Comparison of ENCODE assay signal across 29 cellular contexts in genomic region chr6:98384334-98384733, GRCh38.
"Had no signal": no experiment of that assay in that cellular context is flagged by ENCODE, and none has a peak within 500 bp of the region (broad histone marks: within the 10 kb centered on the region; RNA-seq: fewer than 3 reads in every experiment).

No MANE protein-coding gene starts in this region.

- H3K36me3 ChIP-seq: colonic mucosa, gastrocnemius medialis, neutrophil, sigmoid colon, tibial nerve, WERI-Rb-1 had no signal

- H3K36me3 Mint-ChIP-seq: activated naive CD4-positive, alpha-beta T cell treated with anti-CD3 and anti-CD28 coated beads, Interleukin-2, amount 50 U/mL, for 24 hours; memory B cell; naive thymus-derived CD4-positive, alpha-beta T cell; stimulated activated naive B cell treated with anti-CD40 and anti-IgM and Interleukin-4, amounts not matched to agents 10 μg/mL and 1 μg/mL and 100 μg/mL, for 72 hours had no signal

- H3K4me1 ChIP-seq: colonic mucosa, gastrocnemius medialis, psoas muscle, sigmoid colon had no signal

- H3K4me3 ChIP-seq: colonic mucosa, gastrocnemius medialis, psoas muscle, sigmoid colon, tibial nerve had no signal

- H3K27ac ChIP-seq: colonic mucosa, gastrocnemius medialis, neutrophil, psoas muscle, sigmoid colon, tibial nerve, WERI-Rb-1 had no signal

- H3K9me3 ChIP-seq: colonic mucosa, gastrocnemius medialis, neutrophil, psoas muscle, sigmoid colon had no signal

- H3K4me3 Mint-ChIP-seq: activated CD4-positive, alpha-beta memory T cell treated with anti-CD3 and anti-CD28 coated beads, Interleukin-2, amount 10 ng/mL, durations not matched to agents 7 days and 5 days; activated CD4-positive, alpha-beta T cell treated with anti-CD3 and anti-CD28 coated beads, Interleukin-2, amount 10 ng/mL, durations not matched to agents 7 days and 5 days; activated naive CD4-positive, alpha-beta T cell treated with anti-CD3 and anti-CD28 coated beads, Interleukin-2, amount 50 U/mL, for 24 hours; activated naive CD8-positive, alpha-beta T cell treated with anti-CD3 and anti-CD28 coated beads, Interleukin-2, amount 50 U/mL, for 24 hours; activated T-cell treated with anti-CD3 and anti-CD28 coated beads, Interleukin-2, amount 50 U/mL, for 4 hours; activated T-helper 17 cell treated with anti-CD3 and anti-CD28 coated beads, Interleukin-2, amount 50 U/mL, for 72 hours; memory B cell; naive thymus-derived CD4-positive, alpha-beta T cell; stimulated activated naive B cell treated with anti-CD40 and anti-IgM and Interleukin-4, amounts not matched to agents 10 μg/mL and 1 μg/mL and 100 μg/mL, for 72 hours; T-helper 17 cell had no signal

- H3K9me3 Mint-ChIP-seq: activated CD4-positive, alpha-beta memory T cell treated with anti-CD3 and anti-CD28 coated beads, Interleukin-2, amount 10 ng/mL, durations not matched to agents 7 days and 5 days; activated CD4-positive, alpha-beta T cell treated with anti-CD3 and anti-CD28 coated beads, Interleukin-2, amount 10 ng/mL, durations not matched to agents 7 days and 5 days; activated T-cell treated with anti-CD3 and anti-CD28 coated beads, Interleukin-2, amount 50 U/mL, for 4 hours had no signal

- H3K27me3 ChIP-seq: colonic mucosa, gastrocnemius medialis, neutrophil, sigmoid colon, tibial nerve had no signal

- H3K4me1 Mint-ChIP-seq: activated CD4-positive, alpha-beta memory T cell treated with anti-CD3 and anti-CD28 coated beads, Interleukin-2, amount 10 ng/mL, durations not matched to agents 7 days and 5 days; activated CD4-positive, alpha-beta T cell treated with anti-CD3 and anti-CD28 coated beads, Interleukin-2, amount 10 ng/mL, durations not matched to agents 7 days and 5 days; activated naive CD4-positive, alpha-beta T cell treated with anti-CD3 and anti-CD28 coated beads, Interleukin-2, amount 50 U/mL, for 24 hours; activated naive CD8-positive, alpha-beta T cell treated with anti-CD3 and anti-CD28 coated beads, Interleukin-2, amount 50 U/mL, for 24 hours; activated T-helper 17 cell treated with anti-CD3 and anti-CD28 coated beads, Interleukin-2, amount 50 U/mL, for 72 hours; memory B cell; naive thymus-derived CD4-positive, alpha-beta T cell; stimulated activated naive B cell treated with anti-CD40 and anti-IgM and Interleukin-4, amounts not matched to agents 10 μg/mL and 1 μg/mL and 100 μg/mL, for 72 hours; T-helper 17 cell had no signal

- DNase-seq: activated CD4-positive, alpha-beta memory T cell treated with anti-CD3 and anti-CD28 coated beads, Interleukin-2, amount 10 ng/mL, durations not matched to agents 7 days and 5 days; activated CD4-positive, alpha-beta T cell treated with anti-CD3 and anti-CD28 coated beads, Interleukin-2, amount 10 ng/mL, durations not matched to agents 7 days and 5 days; activated CD4-positive, CD25-positive, alpha-beta regulatory T cell treated with anti-CD3 and anti-CD28 coated beads, Interleukin-2, amount 50 U/mL, for 72 hours; activated CD8-positive, alpha-beta memory T cell treated with anti-CD3 and anti-CD28 coated beads, Interleukin-2, amount 50 U/mL, for 48 hours; activated gamma-delta T cell treated with Interleukin-2 at 50 U/mL for 16 hours; activated naive CD8-positive, alpha-beta T cell treated with anti-CD3 and anti-CD28 coated beads, Interleukin-2, amount 50 U/mL, for 24 hours; activated T-cell treated with anti-CD3 and anti-CD28 coated beads, Interleukin-2, amount 50 U/mL, for 4 hours; amygdala; colonic mucosa; effector memory CD4-positive, alpha-beta T cell; gastrocnemius medialis; kidney; left colon; naive thymus-derived CD4-positive, alpha-beta T cell; psoas muscle; sigmoid colon; small intestine; stimulated activated CD4-positive, alpha-beta T cell treated with anti-CD3 and anti-CD28 coated beads, Interleukin-15, amount 100 ng/mL, for 24 hours; stimulated activated CD4-positive, alpha-beta T cell treated with anti-CD3 and anti-CD28 coated beads, Interleukin-2, amount 100 ng/mL, for 24 hours; stimulated activated naive B cell treated with anti-CD40 and anti-IgM and Interleukin-4, amounts not matched to agents 10 μg/mL and 1 μg/mL and 100 μg/mL, for 72 hours; SW 1271; T-helper 17 cell; T1000; WERI-Rb-1 had no signal

- H3K27me3 Mint-ChIP-seq: activated CD4-positive, alpha-beta memory T cell treated with anti-CD3 and anti-CD28 coated beads, Interleukin-2, amount 10 ng/mL, durations not matched to agents 7 days and 5 days; activated CD4-positive, alpha-beta T cell treated with anti-CD3 and anti-CD28 coated beads, Interleukin-2, amount 10 ng/mL, durations not matched to agents 7 days and 5 days; activated naive CD4-positive, alpha-beta T cell treated with anti-CD3 and anti-CD28 coated beads, Interleukin-2, amount 50 U/mL, for 24 hours; activated naive CD8-positive, alpha-beta T cell treated with anti-CD3 and anti-CD28 coated beads, Interleukin-2, amount 50 U/mL, for 24 hours; activated T-helper 17 cell treated with anti-CD3 and anti-CD28 coated beads, Interleukin-2, amount 50 U/mL, for 72 hours; memory B cell; naive thymus-derived CD4-positive, alpha-beta T cell; stimulated activated naive B cell treated with anti-CD40 and anti-IgM and Interleukin-4, amounts not matched to agents 10 μg/mL and 1 μg/mL and 100 μg/mL, for 72 hours; T-helper 17 cell had no signal

- H3K27ac Mint-ChIP-seq: activated CD4-positive, alpha-beta memory T cell treated with anti-CD3 and anti-CD28 coated beads, Interleukin-2, amount 10 ng/mL, durations not matched to agents 7 days and 5 days; activated CD4-positive, alpha-beta T cell treated with anti-CD3 and anti-CD28 coated beads, Interleukin-2, amount 10 ng/mL, durations not matched to agents 7 days and 5 days; activated naive CD4-positive, alpha-beta T cell treated with anti-CD3 and anti-CD28 coated beads, Interleukin-2, amount 50 U/mL, for 24 hours; activated naive CD8-positive, alpha-beta T cell treated with anti-CD3 and anti-CD28 coated beads, Interleukin-2, amount 50 U/mL, for 24 hours; activated T-helper 17 cell treated with anti-CD3 and anti-CD28 coated beads, Interleukin-2, amount 50 U/mL, for 72 hours; memory B cell; naive thymus-derived CD4-positive, alpha-beta T cell; stimulated activated naive B cell treated with anti-CD40 and anti-IgM and Interleukin-4, amounts not matched to agents 10 μg/mL and 1 μg/mL and 100 μg/mL, for 72 hours; T-helper 17 cell had no signal

- ATAC-seq: activated naive CD8-positive, alpha-beta T cell treated with anti-CD3 and anti-CD28 coated beads, Interleukin-2, amount 50 U/mL, for 24 hours; activated T-cell treated with anti-CD3 and anti-CD28 coated beads, Interleukin-2, amount 50 U/mL, for 4 hours; activated T-helper 17 cell treated with anti-CD3 and anti-CD28 coated beads, Interleukin-2, amount 50 U/mL, for 72 hours; gastrocnemius medialis; left colon; naive thymus-derived CD4-positive, alpha-beta T cell; psoas muscle; stimulated activated naive B cell treated with anti-CD40 and anti-IgM and Interleukin-4, amounts not matched to agents 10 μg/mL and 1 μg/mL and 100 μg/mL, for 72 hours; T-helper 17 cell had no signal
